24 cellular contexts compared by ENCODE assay signal in genomic region chr10:5894873-5895272, GRCh38. TPM values are rescaled to one million over a fixed set of nuclear protein-coding genes. Genes with fewer than 3 reads are reported as not detected.
DNase-seq lines count a peak whose midpoint lies in the region; ATAC-seq, FAIRE-seq and TF ChIP-seq lines count a peak whose summit lies in the region.
"Had no signal": no experiment of that assay in that cellular context is flagged by ENCODE, and none has a peak within 500 bp of the region (broad histone marks: within the 10 kb centered on the region; RNA-seq: fewer than 3 reads in every experiment).

No MANE protein-coding gene starts in this region.

- H3K27ac Mint-ChIP-seq in activated naive CD4-positive, alpha-beta T cell treated with anti-CD3 and anti-CD28 coated beads, Interleukin-2, amount 10 ng/mL, durations not matched to agents 7 days and 5 days, result peak overlapping the region; percentile 22
- no peak overlapping the region for H3K27ac Mint-ChIP-seq in activated naive CD4-positive, alpha-beta T cell treated with anti-CD3 and anti-CD28 coated beads for 36 hours
- peak overlapping the region; percentile 87 for H3K27ac Mint-ChIP-seq in stimulated activated memory B cell treated with anti-CD40 and anti-IgM and Interleukin-4, amounts not matched to agents 10 μg/mL and 1 μg/mL and 100 μg/mL, for 72 hours
- H3K27ac Mint-ChIP-seq: activated CD8-positive, alpha-beta T cell treated with anti-CD3 and anti-CD28 coated beads, Interleukin-2, amount 10 ng/mL, durations not matched to agents 7 days and 5 days had no signal

- POLR2A ChIA-PET in GM12878 (lab: Charles Lee), result interaction anchor here (1.2 kb wide), 1 partner anchor 50 kb away, joined by 3 read pairs; no protein-coding TSS in a partner anchor

- no peaks in the 10 kb centered on the region; the same call in 1 of the 2 replicates for H4K20me1 ChIP-seq in GM12878 (ENCODE audit: control insufficient read depth, insufficient read depth)

- H3K36me3 ChIP-seq in GM12878 (ENCODE audit: control insufficient read depth in 2 of 2, insufficient read depth in 2 of 2, low read length in 1 of 2), result peaks cover 1 to 14% of the 10 kb centered on the region in 2 experiments; a peak in 3 of 4 replicates
- peaks cover 45% of the 10 kb centered on the region for H3K36me3 ChIP-seq in left ventricle myocardium inferior

- H3K4me1 Mint-ChIP-seq in activated naive CD4-positive, alpha-beta T cell treated with anti-CD3 and anti-CD28 coated beads, Interleukin-2, amount 10 ng/mL, durations not matched to agents 7 days and 5 days, result peaks cover 65% of the 10 kb centered on the region
- peaks cover 54% of the 10 kb centered on the region for H3K4me1 Mint-ChIP-seq in activated naive CD4-positive, alpha-beta T cell treated with anti-CD3 and anti-CD28 coated beads for 36 hours (ENCODE audit: low read depth)
- peaks cover 68% of the 10 kb centered on the region for H3K4me1 Mint-ChIP-seq in stimulated activated memory B cell treated with anti-CD40 and anti-IgM and Interleukin-4, amounts not matched to agents 10 μg/mL and 1 μg/mL and 100 μg/mL, for 72 hours

- no peak overlapping the region for H3K9ac ChIP-seq in GM12878 (ENCODE audit: control insufficient read depth, insufficient read depth, low read length)

- peaks cover 65% of the 10 kb centered on the region for H3K36me3 Mint-ChIP-seq in activated naive CD4-positive, alpha-beta T cell treated with anti-CD3 and anti-CD28 coated beads, Interleukin-2, amount 10 ng/mL, durations not matched to agents 7 days and 5 days
- H3K36me3 Mint-ChIP-seq in activated naive CD4-positive, alpha-beta T cell treated with anti-CD3 and anti-CD28 coated beads for 36 hours (ENCODE audit: low read depth), result peaks cover 34% of the 10 kb centered on the region
- H3K36me3 Mint-ChIP-seq in stimulated activated memory B cell treated with anti-CD40 and anti-IgM and Interleukin-4, amounts not matched to agents 10 μg/mL and 1 μg/mL and 100 μg/mL, for 72 hours, result peaks cover 61% of the 10 kb centered on the region

- peaks cover 5% of the 10 kb centered on the region for H3K9me3 Mint-ChIP-seq in activated naive CD4-positive, alpha-beta T cell treated with anti-CD3 and anti-CD28 coated beads, Interleukin-2, amount 10 ng/mL, durations not matched to agents 7 days and 5 days
- H3K9me3 Mint-ChIP-seq in activated naive CD4-positive, alpha-beta T cell treated with anti-CD3 and anti-CD28 coated beads for 36 hours, result no peaks in the 10 kb centered on the region
- no peaks in the 10 kb centered on the region for H3K9me3 Mint-ChIP-seq in stimulated activated memory B cell treated with anti-CD40 and anti-IgM and Interleukin-4, amounts not matched to agents 10 μg/mL and 1 μg/mL and 100 μg/mL, for 72 hours

- no peak for TF ChIP-seq EP300 in GM12878 (IDR thresholded peaks at IDR 0.05; ENCODE audit: borderline replicate concordance in 1 of 2, control insufficient read depth in 1 of 2, low read depth in 2 of 2, low read length in 2 of 2)

- no peaks in the 10 kb centered on the region for H3K27me3 Mint-ChIP-seq in activated naive CD4-positive, alpha-beta T cell treated with anti-CD3 and anti-CD28 coated beads, Interleukin-2, amount 10 ng/mL, durations not matched to agents 7 days and 5 days
- H3K27me3 Mint-ChIP-seq in activated naive CD4-positive, alpha-beta T cell treated with anti-CD3 and anti-CD28 coated beads for 36 hours (ENCODE audit: low read depth), result no peaks in the 10 kb centered on the region
- H3K27me3 Mint-ChIP-seq in stimulated activated memory B cell treated with anti-CD40 and anti-IgM and Interleukin-4, amounts not matched to agents 10 μg/mL and 1 μg/mL and 100 μg/mL, for 72 hours, result no peaks in the 10 kb centered on the region
- H3K27me3 Mint-ChIP-seq: CD4-positive, alpha-beta memory T cell; central memory CD8-positive, alpha-beta T cell; effector memory CD8-positive, alpha-beta T cell had no signal

- H3K79me2 ChIP-seq in GM12878 (ENCODE audit: control insufficient read depth, insufficient read depth, low read length), result peaks cover 55% of the 10 kb centered on the region

- TF ChIP-seq RAD21 in GM12878 (IDR thresholded peaks at IDR 0.05; ENCODE audit: insufficient read depth, low read depth, low read length), result no peak

- H3K27me3 ChIP-seq in GM12878 (replicated peaks in 1 of 2; ENCODE audit: control insufficient read depth in 2 of 2, insufficient read depth in 2 of 2, low read length in 1 of 2) (no peaks in the 10 kb centered on the region), left ventricle myocardium inferior (ENCODE audit: low read depth) (no peaks in the 10 kb centered on the region)
- H3K27me3 ChIP-seq: tibial artery had no signal

- no peak overlapping the region for H3K4me3 Mint-ChIP-seq in activated naive CD4-positive, alpha-beta T cell treated with anti-CD3 and anti-CD28 coated beads, Interleukin-2, amount 10 ng/mL, durations not matched to agents 7 days and 5 days
- no peak overlapping the region for H3K4me3 Mint-ChIP-seq in activated naive CD4-positive, alpha-beta T cell treated with anti-CD3 and anti-CD28 coated beads for 36 hours
- H3K4me3 Mint-ChIP-seq in stimulated activated memory B cell treated with anti-CD40 and anti-IgM and Interleukin-4, amounts not matched to agents 10 μg/mL and 1 μg/mL and 100 μg/mL, for 72 hours, result no peak overlapping the region
- H3K4me3 Mint-ChIP-seq: activated CD8-positive, alpha-beta T cell treated with anti-CD3 and anti-CD28 coated beads, Interleukin-2, amount 10 ng/mL, durations not matched to agents 7 days and 5 days; central memory CD8-positive, alpha-beta T cell had no signal

- 91% methylated on average over 8 of the region's 8 CpGs for WGBS in GM12878 (ENCODE audit: insufficient coverage, insufficient replicate concordance, low lambda C conversion rate, missing lambda C conversion rate)

- in situ Hi-C loops in GM12878 (cut with MboI), result no loop called here

- H3K9me3 ChIP-seq in GM12878 (replicated peaks; ENCODE audit: control insufficient read depth, insufficient read depth, low read length), result peaks cover 3% of the 10 kb centered on the region
- peaks cover 13% of the 10 kb centered on the region for H3K9me3 ChIP-seq in left ventricle myocardium inferior (replicated peaks)
- H3K9me3 ChIP-seq: HAP-1, tibial artery had no signal

- ATAC-seq in GM12878 (no peak), GM21528 (IDR thresholded peaks at IDR 0.05; ENCODE audit: low FRiP score, unreplicated experiment) (no peak), HG02970 (IDR thresholded peaks at IDR 0.05; ENCODE audit: low FRiP score, unreplicated experiment) (no peak)
- ATAC-seq in stimulated activated memory B cell treated with anti-CD40 and anti-IgM and Interleukin-4, amounts not matched to agents 10 μg/mL and 1 μg/mL and 100 μg/mL, for 72 hours, result no peak
- ATAC-seq: activated CD8-positive, alpha-beta T cell treated with anti-CD3 and anti-CD28 coated beads, Interleukin-2, amount 10 ng/mL, durations not matched to agents 7 days and 5 days; effector memory CD8-positive, alpha-beta T cell; sciatic nerve had no signal

- no peak for DNase-seq in activated naive CD4-positive, alpha-beta T cell treated with anti-CD3 and anti-CD28 coated beads, Interleukin-2, amount 10 ng/mL, durations not matched to agents 7 days and 5 days
- DNase-seq in activated naive CD4-positive, alpha-beta T cell treated with anti-CD3 and anti-CD28 coated beads for 36 hours, result no peak
- DNase-seq in GM12878 (ENCODE audit: low read depth, low spot score), result no peak
- DNase-seq in left ventricle myocardium inferior, result peak; percentile 53
- no peak for DNase-seq in stimulated activated CD4-positive, alpha-beta T cell treated with anti-CD3 and anti-CD28 coated beads, Interleukin-15, amount 100 ng/mL, for 24 hours
- DNase-seq: activated CD8-positive, alpha-beta T cell treated with anti-CD3 and anti-CD28 coated beads, Interleukin-2, amount 10 ng/mL, durations not matched to agents 7 days and 5 days; activated T-cell treated with anti-CD3 and anti-CD28 coated beads for 4 hours; CD4-positive, alpha-beta memory T cell; effector memory CD8-positive, alpha-beta T cell; EL; NCI-H1048; NCI-H446 treated with DMSO at 0.1 percent for 48 hours; RPMI8226; stimulated activated CD4-positive, alpha-beta T cell treated with anti-CD3 and anti-CD28 coated beads, Interleukin-12 subunit alpha, Interleukin-12 subunit beta, amount 100 ng/mL, for 4 hours; stimulated activated CD4-positive, alpha-beta T cell treated with anti-CD3 and anti-CD28 coated beads, Interleukin-4, amount 100 ng/mL, for 1 hour had no signal

- no peak overlapping the region for H3K4me3 ChIP-seq in GM12878
- H3K4me3 ChIP-seq in left ventricle myocardium inferior, result peak overlapping the region; percentile 38
- H3K4me3 ChIP-seq: HAP-1, tibial artery had no signal

- FAIRE-seq in GM12878 (lab: Jason Lieb, UNC), result no peak
- FAIRE-seq: A204.1, islet of Langerhans had no signal

- peak overlapping the region; percentile 96 for H3K4me2 ChIP-seq in GM12878 (ENCODE audit: control insufficient read depth, insufficient read depth)

- intact Hi-C loops in activated naive CD4-positive, alpha-beta T cell treated with anti-CD3 and anti-CD28 coated beads for 36 hours (cut with micrococcal nuclease), result no loop called here
- intact Hi-C loops in GM12878 (cut with micrococcal nuclease; ENCODE audit: unreplicated experiment) (loop anchor here (5.0 kb wide), 2 partner anchors 82 to 83 kb away; partner anchors contain the start of genes GDI2 and IL15RA), left ventricle myocardium inferior (cut with micrococcal nuclease) (no loop called here)

- BruUV-seq in GM12878 (replicated peaks; lab: Mats Ljungman, UMichigan), result no TSS peak

- TF ChIP-seq POLR2A in GM12878 (IDR thresholded peaks at IDR 0.05; ENCODE audit: low read depth, low read length), result no peak

- RAD21 ChIA-PET in GM12878 (lab: Charles Lee; ENCODE audit: unreplicated experiment), result interaction anchor here (1.1 to 1.9 kb wide), 4 partner anchors 9 to 43 kb away, joined by 3 to 5 read pairs (median 4); no protein-coding TSS in a partner anchor

- H3K27ac ChIP-seq in GM12878 (ENCODE audit: control insufficient read depth, insufficient read depth) (peak overlapping the region; percentile 81; the same call in 1 of the 2 replicates), left ventricle myocardium inferior (replicated peaks) (peak overlapping the region; percentile 93)
- H3K27ac ChIP-seq: tibial artery had no signal

- SMC1A ChIA-PET in GM12878 (lab: Charles Lee; ENCODE audit: uncharacterized antibody, unreplicated experiment), result interaction anchor here (0.5 to 2.1 kb wide), 8 partner anchors 9 to 119 kb away, joined by 3 to 14 read pairs (median 4); no protein-coding TSS in a partner anchor

- H3K4me1 ChIP-seq in GM12878 (ENCODE audit: control insufficient read depth, insufficient read depth, low read length) (peaks cover 26% of the 10 kb centered on the region), left ventricle myocardium inferior (peaks cover 71% of the 10 kb centered on the region)

- no peak overlapping the region for H2AFZ ChIP-seq in GM12878 (ENCODE audit: control insufficient read depth, low read depth, low read length)

- TF ChIP-seq CTCF in GM12878 (IDR thresholded peaks at IDR 0.05 in 2 of 3, conservative IDR thresholded peaks at IDR 0.05 in 1 of 3; ENCODE audit: control insufficient read depth in 2 of 3, extremely low read depth in 1 of 3, insufficient read depth in 1 of 3, low read depth in 3 of 3, low read length in 3 of 3) (no peak), left ventricle myocardium inferior (IDR thresholded peaks at IDR 0.05; ENCODE audit: borderline replicate concordance) (no peak)

- CTCF ChIA-PET in activated naive CD4-positive, alpha-beta T cell treated with anti-CD3 and anti-CD28 coated beads, Interleukin-2, amount 10 ng/mL, durations not matched to agents 7 days and 5 days (lab: Charles Lee), result no interaction called here
- CTCF ChIA-PET in activated naive CD4-positive, alpha-beta T cell treated with anti-CD3 and anti-CD28 coated beads for 36 hours (lab: Charles Lee), result interaction anchor here (1.2 kb wide), 1 partner anchor 12 kb away, joined by 3 read pairs; no protein-coding TSS in a partner anchor
- CTCF ChIA-PET in GM12878 (lab: Yijun Ruan, JAX), result interaction anchor here (0.8 to 1.6 kb wide), 5 partner anchors 9 to 120 kb away, joined by 3 to 5 read pairs (median 3); no protein-coding TSS in a partner anchor

RNA-seq across cellular contexts. Expression of gene FBH1, which starts 4.8 kb away (rescaled TPM):
- 10 to 100 TPM; 40.4 to 42.7 TPM for total RNA-seq in activated naive CD4-positive, alpha-beta T cell treated with anti-CD3 and anti-CD28 coated beads for 36 hours
- total RNA-seq in GM12878 (2013; cell fraction: nucleolus; rRNA removed), result 158 and 181 TPM in 2 replicates
- total RNA-seq in GM12878 (2014; rRNA removed), result 45.1 and 51.9 TPM in 2 replicates
- total RNA-seq in GM12878 (2014; rRNA removed; fragmentation: Illumina TruSeq; extraction: Trizol), result 54.6 and 60.9 TPM in 2 replicates
- total RNA-seq in GM12878 (2021), result 58.7 and 66.8 TPM in 2 replicates
- polyA plus RNA-seq in GM12878 (2011; ENCODE audit: low read depth), result 33.1 TPM
- polyA plus RNA-seq in GM12878 (2011; rRNA removed), result 40.6 and 49.2 TPM in 2 replicates
- polyA plus RNA-seq in GM12878 (2011; cell fraction: cytosol; rRNA removed), result 47.8 and 53.8 TPM in 2 replicates
- 93.4 and 100.0 TPM in 2 replicates for polyA plus RNA-seq in GM12878 (2011; cell fraction: nucleus; rRNA removed)
- 39.6 and 40.3 TPM in 2 replicates for polyA plus RNA-seq in GM12878 (2012)
- 34.4 and 37.9 TPM in 2 replicates for polyA plus RNA-seq in GM12878 (2014; fragmentation: Illumina TruSeq; extraction: Trizol)
- polyA plus RNA-seq in GM12878 (2014; fragmentation: Nextera tagmentation; extraction: Ambion mirVana), result 10 to 100 TPM in 1 of 2 experiments, 1 to 10 TPM in 1; 6.1 to 19.0 TPM
- 42.0 and 44.4 TPM in 2 replicates for polyA plus RNA-seq in GM12878 (2014; rRNA removed)
- polyA plus RNA-seq in GM12878 (2016; fragmentation: Nextera tagmentation; extraction: Ambion mirVana), result 10 to 100 TPM; 67.4 to 67.6 TPM
- polyA minus RNA-seq in GM12878 (2011; rRNA and poly(A)+ RNA removed), result 110 and 113 TPM in 2 replicates
- 22.3 and 33.1 TPM in 2 replicates for polyA minus RNA-seq in GM12878 (2011; cell fraction: cytosol; rRNA and poly(A)+ RNA removed)
- 38.8 and 57.9 TPM in 2 replicates for polyA minus RNA-seq in GM12878 (2011; cell fraction: nucleus; rRNA and poly(A)+ RNA removed)
- total RNA-seq in left ventricle myocardium inferior, result 75.5 TPM

RNA-seq across cellular contexts. Expression of gene ANKRD16, which starts 5.2 kb away (rescaled TPM):
- total RNA-seq in activated naive CD4-positive, alpha-beta T cell treated with anti-CD3 and anti-CD28 coated beads for 36 hours, result 1 to 10 TPM; 3.6 to 3.9 TPM
- total RNA-seq in GM12878 (2013; cell fraction: nucleolus; rRNA removed), result 37.5 and 42.1 TPM in 2 replicates
- total RNA-seq in GM12878 (2014; rRNA removed) (10.5 and 11.2 TPM in 2 replicates), GM12878 (2014; rRNA removed; fragmentation: Illumina TruSeq; extraction: Trizol) (3.5 and 4.6 TPM in 2 replicates), GM12878 (2021) (9.0 and 9.5 TPM in 2 replicates), left ventricle myocardium inferior (2.3 TPM)
- 3.3 TPM for polyA plus RNA-seq in GM12878 (2011; ENCODE audit: low read depth)
- polyA plus RNA-seq in GM12878 (2011; rRNA removed) (8.7 and 13.6 TPM in 2 replicates), GM12878 (2014; fragmentation: Illumina TruSeq; extraction: Trizol) (4.3 and 5.2 TPM in 2 replicates), GM12878 (2014; fragmentation: Nextera tagmentation; extraction: Ambion mirVana) (1 to 10 TPM; 1.4 to 2.9 TPM), GM12878 (2014; rRNA removed) (7.9 and 9.3 TPM in 2 replicates), GM12878 (2016; fragmentation: Nextera tagmentation; extraction: Ambion mirVana) (1 to 10 TPM in 1 of 2 experiments, under 1 TPM in 1; 0.57 to 4.2 TPM)
- 10.6 and 15.0 TPM in 2 replicates for polyA plus RNA-seq in GM12878 (2011; cell fraction: cytosol; rRNA removed)
- 27.7 and 29.6 TPM in 2 replicates for polyA plus RNA-seq in GM12878 (2011; cell fraction: nucleus; rRNA removed)
- 5.7 and 6.1 TPM in 2 replicates for polyA plus RNA-seq in GM12878 (2012)
- polyA minus RNA-seq in GM12878 (2011; rRNA and poly(A)+ RNA removed), result 24.7 and 29.2 TPM in 2 replicates
- 4.0 and 6.1 TPM in 2 replicates for polyA minus RNA-seq in GM12878 (2011; cell fraction: cytosol; rRNA and poly(A)+ RNA removed)
- polyA minus RNA-seq in GM12878 (2011; cell fraction: nucleus; rRNA and poly(A)+ RNA removed), result 13.4 and 22.9 TPM in 2 replicates
